Comparison of ENCODE assay signal across 19 cellular contexts in the genomic region with DNA sequence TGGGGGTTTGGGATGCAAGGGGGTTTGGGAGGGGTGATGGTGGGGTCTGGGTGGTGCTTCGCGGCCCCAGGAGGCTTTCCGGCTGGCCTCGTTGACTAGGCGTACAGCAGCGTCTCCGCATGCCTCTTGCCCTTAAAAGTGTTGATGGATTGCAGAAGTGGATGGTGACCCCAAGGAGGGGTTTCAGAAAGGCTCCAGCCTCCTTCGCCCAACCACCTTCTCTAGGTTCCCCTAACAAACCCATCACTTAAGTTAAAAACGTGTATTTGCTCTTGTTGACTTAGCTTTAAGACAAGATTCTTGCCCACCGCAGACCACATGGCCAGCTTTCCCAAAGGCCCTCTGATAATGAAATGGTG. TPM values are rescaled to one million over a fixed set of nuclear protein-coding genes. Genes with fewer than 3 reads are reported as not detected.
DNase-seq lines count a peak whose midpoint lies in the region; ATAC-seq, FAIRE-seq and TF ChIP-seq lines count a peak whose summit lies in the region.
"Had no signal": no experiment of that assay in that cellular context is flagged by ENCODE, and none has a peak within 500 bp of the region (broad histone marks: within the 10 kb centered on the region; RNA-seq: fewer than 3 reads in every experiment).

No MANE protein-coding gene starts in this region.

- peaks cover 0 to 53% of the 10 kb centered on the region in 2 experiments for H3K27me3 ChIP-seq in mesenchymal stem cell (ENCODE audit: control insufficient read depth in 1 of 2, insufficient read depth in 1 of 2, low read length in 2 of 2)
- H3K27me3 ChIP-seq: MG63 had no signal

- H3K14ac ChIP-seq in mesenchymal stem cell (ENCODE audit: low read length in 2 of 2) = no peak overlapping the region

- no peak overlapping the region for H2AK5ac ChIP-seq in mesenchymal stem cell (ENCODE audit: low read length, severe bottlenecking)

- H3K4me1 Mint-ChIP-seq in CD14-positive monocyte (peaks cover 41% of the 10 kb centered on the region), WTC11 (peaks cover 83% of the 10 kb centered on the region), progenitor cell of endocrine pancreas (ENCODE audit: low read depth) (peaks cover 25% of the 10 kb centered on the region)

- H3K23ac ChIP-seq in mesenchymal stem cell (ENCODE audit: low read length in 2 of 2) = no peak overlapping the region

- H3K4me3 ChIP-seq in mesenchymal stem cell (ENCODE audit: insufficient read depth in 1 of 2, low read depth in 1 of 2, low read length in 2 of 2) (no peak overlapping the region), kidney (ENCODE audit: low read length in 2 of 2) (no peak overlapping the region)

- ATAC-seq in WTC11 (no peak), GM18861 (IDR thresholded peaks at IDR 0.05; ENCODE audit: unreplicated experiment) (no peak)

- peaks cover 63 to 69% (median 68%) of the 10 kb centered on the region in 3 donors for H3K27me3 Mint-ChIP-seq in CD14-positive monocyte (ENCODE audit: low read depth in 3 of 3)
- peaks cover 46% of the 10 kb centered on the region for H3K27me3 Mint-ChIP-seq in WTC11 (ENCODE audit: low read depth)
- H3K27me3 Mint-ChIP-seq in progenitor cell of endocrine pancreas = peaks cover 93% of the 10 kb centered on the region

- H3K4me2 ChIP-seq in mesenchymal stem cell (ENCODE audit: low read length, poor library complexity, severe bottlenecking) = no peak overlapping the region

- CTCF ChIA-PET in WTC11 (lab: Charles Lee) = interaction anchor here (1.2 to 5.0 kb wide), 4 partner anchors 19 to 481 kb away, joined by 3 to 34 read pairs (median 4); no protein-coding TSS in a partner anchor

- peaks cover 55% of the 10 kb centered on the region for H3K79me1 ChIP-seq in mesenchymal stem cell (replicated peaks; ENCODE audit: low read length, poor library complexity, severe bottlenecking)

- H2BK5ac ChIP-seq in mesenchymal stem cell (ENCODE audit: low read depth, low read length, poor library complexity, severe bottlenecking) = no peak overlapping the region

- H3K27ac Mint-ChIP-seq in CD14-positive monocyte (no peak overlapping the region), WTC11 (no peak overlapping the region), progenitor cell of endocrine pancreas (no peak overlapping the region)

- peak overlapping the region; percentile 2 for H2BK15ac ChIP-seq in mesenchymal stem cell (ENCODE audit: low read depth, poor library complexity, severe bottlenecking)

- no peak overlapping the region for H2AFZ ChIP-seq in mesenchymal stem cell (ENCODE audit: low read depth, low read length)

- no peak overlapping the region for H3K9ac ChIP-seq in mesenchymal stem cell (ENCODE audit: low read length)
- no peak overlapping the region for H3K9ac ChIP-seq in kidney (ENCODE audit: low read length in 2 of 2)

- H3K4me1 ChIP-seq in mesenchymal stem cell (ENCODE audit: control insufficient read depth, insufficient read depth, low read depth, low read length) (peaks cover 36% of the 10 kb centered on the region), kidney (ENCODE audit: control insufficient read depth in 1 of 2, insufficient read depth in 1 of 2, low read depth in 1 of 2, low read length in 2 of 2) (no peaks in the 10 kb centered on the region)

- H4K91ac ChIP-seq in mesenchymal stem cell (ENCODE audit: low read length) = no peak overlapping the region

- H2BK12ac ChIP-seq in mesenchymal stem cell (ENCODE audit: low read length in 2 of 2) = no peak overlapping the region

- H3K4me3 Mint-ChIP-seq in CD14-positive monocyte (peak overlapping the region in 1 of 2 donors; percentile 85), WTC11 (peak overlapping the region; percentile 5; the same call in 1 of the 2 replicates), progenitor cell of endocrine pancreas (ENCODE audit: low read depth) (no peak overlapping the region)
- H3K4me3 Mint-ChIP-seq: IgD-negative memory B cell had no signal

- no peak overlapping the region for H4K8ac ChIP-seq in mesenchymal stem cell (ENCODE audit: low read length)

- no peaks in the 10 kb centered on the region for H3K9me3 ChIP-seq in mesenchymal stem cell (ENCODE audit: control insufficient read depth, low read length)
- H3K9me3 ChIP-seq in kidney (ENCODE audit: control insufficient read depth in 1 of 2, low read length in 2 of 2) = no peaks in the 10 kb centered on the region
- H3K9me3 ChIP-seq: MG63 had no signal

- peaks cover 3 to 19% of the 10 kb centered on the region in 2 experiments for H3K36me3 ChIP-seq in mesenchymal stem cell (ENCODE audit: control insufficient read depth in 1 of 2, insufficient read depth in 2 of 2, low read depth in 1 of 2, low read length in 2 of 2)
- H3K36me3 ChIP-seq in kidney (ENCODE audit: control insufficient read depth in 1 of 2, insufficient read depth in 2 of 2, low read length in 2 of 2) = no peaks in the 10 kb centered on the region
- H3K36me3 ChIP-seq: MG63 had no signal

- no peak for FAIRE-seq in kidney (lab: Jason Lieb, UNC)
- FAIRE-seq: A204.1 had no signal

- H2BK120ac ChIP-seq in mesenchymal stem cell (ENCODE audit: low read depth, low read length) = no peak overlapping the region

- no peak overlapping the region for H3K27ac ChIP-seq in mesenchymal stem cell (ENCODE audit: low read length, poor library complexity, severe bottlenecking)
- no peak overlapping the region for H3K27ac ChIP-seq in kidney (ENCODE audit: low read depth in 2 of 2, low read length in 2 of 2)

- no peak overlapping the region for H3K4ac ChIP-seq in mesenchymal stem cell (ENCODE audit: low read depth in 1 of 2, low read length in 2 of 2)

- DNase-seq in CD14-positive monocyte (ENCODE audit: low spot score) = no peak
- DNase-seq in WTC11 (ENCODE audit: low spot score) = no peak
- no peak for DNase-seq in mesenchymal stem cell
- DNase-seq in progenitor cell of endocrine pancreas (ENCODE audit: low spot score, unreplicated experiment) = no peak
- no peak for DNase-seq in dedifferentiated amniotic fluid mesenchymal stem cell (ENCODE audit: extremely low spot score)
- DNase-seq in kidney = no peak
- DNase-seq: Calu3; GF-D8; HCEC 1CT; Kasumi-1; NCI-H1436; NCI-H1930; NK-92 treated with Interleukin-12 subunit alpha and Interleukin-12 subunit beta, amount 100 ng/mL, for 24 hours had no signal

- H3K9me3 Mint-ChIP-seq in CD14-positive monocyte (peaks cover 0 to 26% (median 13%) of the 10 kb centered on the region in 7 donors), WTC11 (no peaks in the 10 kb centered on the region), progenitor cell of endocrine pancreas (ENCODE audit: low read depth) (no peaks in the 10 kb centered on the region)
- H3K9me3 Mint-ChIP-seq: CD4-positive, alpha-beta memory T cell had no signal

- H3K18ac ChIP-seq in mesenchymal stem cell (ENCODE audit: low read depth in 1 of 2, low read length in 2 of 2) = no peak overlapping the region

- 77% methylated on average over 3 of the region's 10 CpGs for WGBS in mesenchymal stem cell

- intact Hi-C loops in CD14-positive monocyte (cut with micrococcal nuclease) (loop anchor here (2.0 to 10.0 kb wide), 6 partner anchors 142 to 690 kb away; no protein-coding TSS in a partner anchor), kidney (cut with DNase I) (no loop called here)

- POLR2A ChIA-PET in WTC11 (lab: Charles Lee) = no interaction called here

- TF ChIP-seq CTCF in CD14-positive monocyte (IDR thresholded peaks at IDR 0.05) (peak; percentile 74), WTC11 (IDR thresholded peaks at IDR 0.05) (no peak), progenitor cell of endocrine pancreas (IDR thresholded peaks at IDR 0.05; ENCODE audit: unreplicated experiment) (peak; percentile 13), kidney (IDR thresholded peaks at IDR 0.05; ENCODE audit: borderline replicate concordance, extremely low read depth, insufficient read depth) (no peak)

- H3K36me3 Mint-ChIP-seq in CD14-positive monocyte (peaks cover 6 to 16% of the 10 kb centered on the region in 2 donors), WTC11 (peaks cover 10% of the 10 kb centered on the region), progenitor cell of endocrine pancreas (ENCODE audit: insufficient read depth) (no peaks in the 10 kb centered on the region)
- H3K36me3 Mint-ChIP-seq: CD4-positive, alpha-beta memory T cell had no signal

TF ChIP-seq in WTC11, 78 proteins besides CTCF, POLR2A, EP300 and RAD21 (continues in another document):
- TF ChIP-seq, protein P1, sequence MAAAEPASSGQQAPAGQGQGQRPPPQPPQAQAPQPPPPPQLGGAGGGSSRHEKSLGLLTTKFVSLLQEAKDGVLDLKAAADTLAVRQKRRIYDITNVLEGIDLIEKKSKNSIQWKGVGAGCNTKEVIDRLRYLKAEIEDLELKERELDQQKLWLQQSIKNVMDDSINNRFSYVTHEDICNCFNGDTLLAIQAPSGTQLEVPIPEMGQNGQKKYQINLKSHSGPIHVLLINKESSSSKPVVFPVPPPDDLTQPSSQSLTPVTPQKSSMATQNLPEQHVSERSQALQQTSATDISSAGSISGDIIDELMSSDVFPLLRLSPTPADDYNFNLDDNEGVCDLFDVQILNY (CRISPR knock-in tag; IDR thresholded peaks at IDR 0.05) = no peak
- TF ChIP-seq TP53 (CRISPR knock-in tag; IDR thresholded peaks at IDR 0.05) = no peak
- TF ChIP-seq, protein P2, sequence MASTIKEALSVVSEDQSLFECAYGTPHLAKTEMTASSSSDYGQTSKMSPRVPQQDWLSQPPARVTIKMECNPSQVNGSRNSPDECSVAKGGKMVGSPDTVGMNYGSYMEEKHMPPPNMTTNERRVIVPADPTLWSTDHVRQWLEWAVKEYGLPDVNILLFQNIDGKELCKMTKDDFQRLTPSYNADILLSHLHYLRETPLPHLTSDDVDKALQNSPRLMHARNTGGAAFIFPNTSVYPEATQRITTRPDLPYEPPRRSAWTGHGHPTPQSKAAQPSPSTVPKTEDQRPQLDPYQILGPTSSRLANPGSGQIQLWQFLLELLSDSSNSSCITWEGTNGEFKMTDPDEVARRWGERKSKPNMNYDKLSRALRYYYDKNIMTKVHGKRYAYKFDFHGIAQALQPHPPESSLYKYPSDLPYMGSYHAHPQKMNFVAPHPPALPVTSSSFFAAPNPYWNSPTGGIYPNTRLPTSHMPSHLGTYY (CRISPR knock-in tag; IDR thresholded peaks at IDR 0.05) = no peak

RNA-seq across cellular contexts. Expression of a gene that starts 8.1 kb away (rescaled TPM):
- polyA plus RNA-seq in CD14-positive monocyte (1 to 10 TPM; 2.3 to 3.3 TPM), kidney (ENCODE audit: insufficient read depth, low read depth, low replicate concordance) (1.7 TPM)
- total RNA-seq in WTC11 (2021) (21.4 to 22.3 TPM (median 21.6 TPM) in 3 replicates), progenitor cell of endocrine pancreas (15.0 and 15.5 TPM in 2 replicates), kidney (8.4 TPM)
- polyA plus RNA-seq in mesenchymal stem cell (2013, experiment 1 of 2) = 28.5 TPM
- 27.9 TPM for polyA plus RNA-seq in mesenchymal stem cell (2013, experiment 2 of 2)
- total RNA-seq: Calu3, OCI-LY7 had no signal
- polyA plus RNA-seq: IgD-negative memory B cell had no signal

Comparison
In these comparisons a context has a peak if more than half of its experiments do, and no peak if none do; other contexts are left out.
1. CTCF ChIP-seq: peak in CD14-positive monocyte (single experiment) and progenitor cell of endocrine pancreas (single experiment); none in WTC11 (single experiment) and kidney (single experiment).